Comparison of ENCODE assay signal across 8 cellular contexts in genomic region chr1:203202431-203203245, GRCh38. TPM values are rescaled to one million over a fixed set of nuclear protein-coding genes. Genes with fewer than 3 reads are reported as not detected.
DNase-seq lines count a peak whose midpoint lies in the region; ATAC-seq and TF ChIP-seq lines count a peak whose summit lies in the region.
"Had no signal": no experiment of that assay in that cellular context is flagged by ENCODE, and none has a peak within 500 bp of the region (broad histone marks: within the 10 kb centered on the region; RNA-seq: fewer than 3 reads in every experiment).

No MANE protein-coding gene starts in this region.

- in situ Hi-C loops in transverse colon (cut with MboI; ENCODE audit: low pct_ligation_motif_present in 1 of 4, low pct_unique_long_range_greater_than_20kb in 1 of 4, low sequenced_read_pairs in 3 of 4) (no loop called here), GM13976 (cut with MboI; ENCODE audit: low sequenced_read_pairs, unreplicated experiment) (no loop called here)

- no peak overlapping the region for H3K4me3 ChIP-seq in HL-60 (replicated peaks; ENCODE audit: insufficient read depth, low read length)
- no peak overlapping the region for H3K4me3 ChIP-seq in body of pancreas
- no peak overlapping the region for H3K4me3 ChIP-seq in transverse colon

- ATAC-seq in body of pancreas (peak; percentile 57), left lobe of liver (peak; percentile 17)

- no peaks in the 10 kb centered on the region for H3K27me3 Mint-ChIP-seq in activated naive CD4-positive, alpha-beta T cell treated with anti-CD3 and anti-CD28 coated beads for 36 hours (ENCODE audit: low read depth)

- H3K4me3 Mint-ChIP-seq in activated naive CD4-positive, alpha-beta T cell treated with anti-CD3 and anti-CD28 coated beads for 36 hours, result no peak overlapping the region

- H3K27me3 ChIP-seq in HL-60 (ENCODE audit: insufficient read depth, poor library complexity, severe bottlenecking) (no peaks in the 10 kb centered on the region), body of pancreas (no peaks in the 10 kb centered on the region), transverse colon (no peaks in the 10 kb centered on the region)

- DNase-seq in HL-60 (ENCODE audit: low read depth in 1 of 2, low spot score in 1 of 2), result peak in 1 of 2 experiments; percentile 84
- DNase-seq in body of pancreas, result peak in 3 of 4 donors; percentile 29 to 59 (median 36)
- DNase-seq in left lobe of liver (ENCODE audit: low spot score), result peak; percentile 44
- DNase-seq in transverse colon, result peak; percentile 37
- DNase-seq in NCI-H2227 (lab: John Stamatoyannopoulos, UW; ENCODE audit: unreplicated experiment), result no peak
- DNase-seq in activated naive CD4-positive, alpha-beta T cell treated with anti-CD3 and anti-CD28 coated beads for 36 hours, result no peak
- DNase-seq in GM13976 (ENCODE audit: low spot score), result no peak
- DNase-seq: activated CD4-positive, alpha-beta T cell treated with anti-CD3 and anti-CD28 coated beads for 48 hours had no signal

- H3K9me3 ChIP-seq in body of pancreas (no peaks in the 10 kb centered on the region), transverse colon (no peaks in the 10 kb centered on the region)

- no peak overlapping the region for H3K27ac Mint-ChIP-seq in activated naive CD4-positive, alpha-beta T cell treated with anti-CD3 and anti-CD28 coated beads for 36 hours

- H3K36me3 ChIP-seq in body of pancreas (replicated peaks in 1 of 2; ENCODE audit: insufficient read depth in 1 of 2, low read depth in 2 of 2) (no peaks in the 10 kb centered on the region), transverse colon (no peaks in the 10 kb centered on the region)

- CTCF ChIA-PET in activated naive CD4-positive, alpha-beta T cell treated with anti-CD3 and anti-CD28 coated beads for 36 hours (lab: Charles Lee), result interaction anchor here (1.0 kb wide), 1 partner anchor 15 kb away, joined by 3 read pairs; no protein-coding TSS in a partner anchor

- no peaks in the 10 kb centered on the region for H3K9me3 Mint-ChIP-seq in activated naive CD4-positive, alpha-beta T cell treated with anti-CD3 and anti-CD28 coated beads for 36 hours

- WGBS in body of pancreas, 2 donors, result 76 to 83% methylated on average over 14 to 15 of the region's 15 CpGs
- 72 to 80% methylated on average over 1 to 15 of the region's 15 CpGs for WGBS in transverse colon (ENCODE audit: low coverage in 1 of 2), 2 donors

- no peak for TF ChIP-seq EP300 in transverse colon (IDR thresholded peaks at IDR 0.05; ENCODE audit: low read depth)

- H3K27ac ChIP-seq in HL-60 (replicated peaks) (peak overlapping the region; percentile 76), body of pancreas (peak overlapping the region in 1 of 4 donors; percentile 18), transverse colon (peak overlapping the region; percentile 54 to 72 (median 62))

- TF ChIP-seq CTCF in HL-60 (IDR thresholded peaks at IDR 0.05; ENCODE audit: insufficient read depth, low read length), result no peak
- no peak for TF ChIP-seq CTCF in body of pancreas (IDR thresholded peaks at IDR 0.05)
- TF ChIP-seq CTCF in transverse colon (IDR thresholded peaks at IDR 0.05), result no peak
- no peak for TF ChIP-seq CTCF in GM13976 (IDR thresholded peaks at IDR 0.05; ENCODE audit: borderline replicate concordance, control extremely low read depth, extremely low read depth, insufficient read depth, missing control alignments)

- no peaks in the 10 kb centered on the region for H3K4me1 Mint-ChIP-seq in activated naive CD4-positive, alpha-beta T cell treated with anti-CD3 and anti-CD28 coated beads for 36 hours (ENCODE audit: low read depth)

- H3K4me1 ChIP-seq in body of pancreas (no peaks in the 10 kb centered on the region), transverse colon (peaks cover 0 to 6% (median 1%) of the 10 kb centered on the region in 4 donors)

- intact Hi-C loops in body of pancreas (cut with DNase I), result no loop called here
- intact Hi-C loops in transverse colon (cut with DNase I; ENCODE audit: low total_unique reads), result no loop called here
- intact Hi-C loops in activated naive CD4-positive, alpha-beta T cell treated with anti-CD3 and anti-CD28 coated beads for 36 hours (cut with micrococcal nuclease), result no loop called here

- no peaks in the 10 kb centered on the region for H3K36me3 Mint-ChIP-seq in activated naive CD4-positive, alpha-beta T cell treated with anti-CD3 and anti-CD28 coated beads for 36 hours (ENCODE audit: low read depth)

- no peak for TF ChIP-seq POLR2A in body of pancreas (IDR thresholded peaks at IDR 0.05)
- TF ChIP-seq POLR2A in transverse colon (IDR thresholded peaks at IDR 0.05), result no peak

RNA-seq across cellular contexts. Expression of gene CHI3L1, which starts 16.1 kb away (rescaled TPM):
- total RNA-seq in body of pancreas (1 to 10 TPM; 5.4 to 8.2 TPM), left lobe of liver (60.6 TPM), transverse colon (10 to 100 TPM in 1 of 4 donors, 1 to 10 TPM in 1, not detected in 2; 2.9 to 23.2 TPM)
- under 1 TPM; 0.24 to 0.44 TPM for total RNA-seq in activated naive CD4-positive, alpha-beta T cell treated with anti-CD3 and anti-CD28 coated beads for 36 hours

RNA-seq across cellular contexts. Expression of gene CHIT1, which starts 26.8 kb away (rescaled TPM):
- total RNA-seq in body of pancreas (under 1 TPM in 1 of 2 donors, not detected in 1; 0.26 TPM), left lobe of liver (0.28 TPM), transverse colon (under 1 TPM in 1 of 4 donors, not detected in 3; 0.79 TPM)
- total RNA-seq in activated naive CD4-positive, alpha-beta T cell treated with anti-CD3 and anti-CD28 coated beads for 36 hours, result 1 to 10 TPM; 1.1 to 1.3 TPM

RNA-seq across cellular contexts. Expression of gene MYBPH, which starts 27.0 kb away (rescaled TPM):
- not detected for total RNA-seq in body of pancreas
- not detected for total RNA-seq in left lobe of liver
- not detected for total RNA-seq in transverse colon
- not detected for total RNA-seq in activated naive CD4-positive, alpha-beta T cell treated with anti-CD3 and anti-CD28 coated beads for 36 hours

Comparison
In these comparisons a context has a peak if more than half of its experiments do, and no peak if none do; other contexts are left out.
1. DNase-seq: peak in body of pancreas (3 of 4), left lobe of liver (single experiment) and transverse colon (single experiment); none in NCI-H2227 (single experiment), activated naive CD4-positive, alpha-beta T cell treated with anti-CD3 and anti-CD28 coated beads for 36 hours (single experiment) and GM13976 (single experiment).